Comparison of ENCODE assay signal across 8 cellular contexts in the genomic region with DNA sequence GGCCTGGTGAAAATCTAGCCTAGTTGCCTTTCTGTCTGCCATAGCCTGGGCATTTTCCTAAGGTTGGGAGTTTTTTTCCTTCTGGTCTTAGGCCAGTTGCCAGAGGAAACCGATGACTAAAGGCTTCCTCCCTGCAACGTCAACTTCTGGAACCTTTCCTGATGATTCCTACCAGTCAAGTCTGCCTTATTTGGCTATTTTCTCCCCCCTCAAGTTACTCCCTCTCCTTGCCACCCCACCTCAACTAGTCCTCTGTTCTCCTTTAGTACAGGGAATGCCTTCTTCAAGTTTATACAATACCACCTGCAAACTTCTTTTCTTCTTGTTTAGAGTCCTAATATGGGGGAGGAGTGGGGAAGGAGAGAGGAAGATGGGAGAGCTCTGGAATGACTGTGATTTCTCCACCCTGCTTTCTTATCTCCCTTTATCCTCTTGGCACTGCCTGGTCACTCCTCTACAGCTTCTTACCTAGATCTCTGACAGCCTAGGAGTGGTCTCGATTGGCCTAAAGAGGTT. TPM values are rescaled to one million over a fixed set of nuclear protein-coding genes. Genes with fewer than 3 reads are reported as not detected.
DNase-seq lines count a peak whose midpoint lies in the region; ATAC-seq, FAIRE-seq and TF ChIP-seq lines count a peak whose summit lies in the region.

No MANE protein-coding gene starts in this region.

- TF ChIP-seq POLR2A in esophagus muscularis mucosa (IDR thresholded peaks at IDR 0.05; ENCODE audit: low read depth), result no peak
- TF ChIP-seq POLR2A in erythroblast (IDR thresholded peaks at IDR 0.05; ENCODE audit: low read length), result no peak

- peaks cover 46 to 67% of the 10 kb centered on the region in 2 donors for H3K36me3 Mint-ChIP-seq in CD4-positive, alpha-beta memory T cell

- peaks cover 5% of the 10 kb centered on the region for H3K36me3 ChIP-seq in CD4-positive, alpha-beta memory T cell (ENCODE audit: insufficient read depth, low read length)
- no peaks in the 10 kb centered on the region for H3K36me3 ChIP-seq in esophagus muscularis mucosa
- H3K36me3 ChIP-seq in pancreas, result no peaks in the 10 kb centered on the region

- no peak overlapping the region for H3K4me3 ChIP-seq in CD4-positive, alpha-beta memory T cell (ENCODE audit: low read length in 2 of 2)
- H3K4me3 ChIP-seq in esophagus muscularis mucosa, result peak overlapping the region in 1 of 4 donors; percentile 14
- H3K4me3 ChIP-seq in pancreas, result no peak overlapping the region

- intact Hi-C loops in CD4-positive, alpha-beta memory T cell (cut with micrococcal nuclease), result loop anchor here (10.0 kb wide), 1 partner anchor 47 kb away; no protein-coding TSS in a partner anchor
- intact Hi-C loops in esophagus muscularis mucosa (cut with DNase I), result no loop called here
- intact Hi-C loops in pancreas (cut with DNase I), result no loop called here

- TF ChIP-seq EP300 in esophagus muscularis mucosa (IDR thresholded peaks at IDR 0.05), result no peak

- POLR2A ChIA-PET in CD4-positive, alpha-beta memory T cell (lab: Charles Lee; ENCODE audit: partially characterized antibody), result interaction anchor here (0.6 to 1.5 kb wide), 4 partner anchors 11 to 307 kb away, joined by 3 to 7 read pairs (median 5); partner anchors contain the start of gene MSN

- peaks cover 65 to 97% (median 78%) of the 10 kb centered on the region in 4 donors for H3K4me1 Mint-ChIP-seq in CD4-positive, alpha-beta memory T cell

- no peak for DNase-seq in CD4-positive, alpha-beta memory T cell
- DNase-seq in RPMI7951 (ENCODE audit: low read depth), result peak; percentile 95
- DNase-seq in esophagus muscularis mucosa (ENCODE audit: extremely low spot score), result no peak
- peak in 2 of 6 donors; percentile 30 for DNase-seq in pancreas
- DNase-seq in NCI-H1417 treated with DMSO at 0.1 percent for 48 hours (lab: John Stamatoyannopoulos, UW), result no peak
- DNase-seq in globus pallidus (ENCODE audit: low spot score), result no peak
- no peak for DNase-seq in erythroblast (lab: John Stamatoyannopoulos, UW)

- peak; percentile 24 to 66 (median 47) for ATAC-seq in pancreas
- ATAC-seq in HG02798 (IDR thresholded peaks at IDR 0.05; ENCODE audit: poor library complexity, unreplicated experiment), result no peak

- peak overlapping the region; percentile 2 to 92 (median 68) for H3K27ac Mint-ChIP-seq in CD4-positive, alpha-beta memory T cell

- H3K4me3 Mint-ChIP-seq in CD4-positive, alpha-beta memory T cell, result peak overlapping the region in 7 of 8 donors; percentile 57 to 83 (median 70)

- H3K27ac ChIP-seq in CD4-positive, alpha-beta memory T cell (ENCODE audit: low read depth, low read length), result no peak overlapping the region
- H3K27ac ChIP-seq in esophagus muscularis mucosa (replicated peaks in 1 of 4) (peak overlapping the region; percentile 77 to 85 (median 82)), pancreas (peak overlapping the region in 2 of 4 donors; percentile 57 to 60)

- H3K4me1 ChIP-seq in CD4-positive, alpha-beta memory T cell (ENCODE audit: insufficient read depth, low read length), result peaks cover 100% of the 10 kb centered on the region
- H3K4me1 ChIP-seq in esophagus muscularis mucosa (peaks cover 77 to 98% (median 97%) of the 10 kb centered on the region in 4 donors), pancreas (peaks cover 0 to 25% (median 0%) of the 10 kb centered on the region in 3 donors)

- TF ChIP-seq CTCF in esophagus muscularis mucosa (IDR thresholded peaks at IDR 0.05) (no peak), pancreas (IDR thresholded peaks at IDR 0.05) (no peak)

- H3K27me3 Mint-ChIP-seq in CD4-positive, alpha-beta memory T cell, result no peaks in the 10 kb centered on the region

- no peaks in the 10 kb centered on the region for H3K9me3 Mint-ChIP-seq in CD4-positive, alpha-beta memory T cell

- H3K27me3 ChIP-seq in CD4-positive, alpha-beta memory T cell (ENCODE audit: insufficient read depth, low read length), result no peaks in the 10 kb centered on the region
- H3K27me3 ChIP-seq in esophagus muscularis mucosa, result no peaks in the 10 kb centered on the region
- H3K27me3 ChIP-seq in pancreas, result no peaks in the 10 kb centered on the region

- peak; percentile 68 for FAIRE-seq in pancreas (lab: Jason Lieb, UNC)

- H3K9me3 ChIP-seq in CD4-positive, alpha-beta memory T cell (ENCODE audit: control insufficient read depth in 1 of 2, low read length in 2 of 2), result no peaks in the 10 kb centered on the region
- H3K9me3 ChIP-seq in esophagus muscularis mucosa, result no peaks in the 10 kb centered on the region
- no peaks in the 10 kb centered on the region for H3K9me3 ChIP-seq in pancreas

- CTCF ChIA-PET in CD4-positive, alpha-beta memory T cell (lab: Charles Lee; ENCODE audit: partially characterized antibody), result interaction anchor here (1.6 kb wide), 1 partner anchor 13 kb away, joined by 3 read pairs; no protein-coding TSS in a partner anchor

- WGBS in esophagus muscularis mucosa, result 36% methylated on average over 3 of the region's 3 CpGs
- 30 to 36% methylated on average over 3 of the region's 3 CpGs for WGBS in pancreas, 2 donors

RNA-seq across cellular contexts. Expression of gene MSN, which starts 10.6 kb away (rescaled TPM):
- 100 to 1,000 TPM; 334 to 343 TPM for total RNA-seq in CD4-positive, alpha-beta memory T cell
- polyA plus RNA-seq in CD4-positive, alpha-beta memory T cell, result 100 to 1,000 TPM; 594 to 669 TPM
- 389 and 461 TPM in 2 replicates for total RNA-seq in RPMI7951 (2014; rRNA removed; shearing (Covaris generic))
- 100 to 1,000 TPM; 206 to 311 (median 290) TPM for total RNA-seq in esophagus muscularis mucosa
- total RNA-seq in pancreas, result 10 to 100 TPM; 12.4 to 99.1 (median 25.9) TPM
- 10 to 100 TPM; 18.7 to 22.6 TPM for polyA plus RNA-seq in pancreas
